In the genomic region with DNA sequence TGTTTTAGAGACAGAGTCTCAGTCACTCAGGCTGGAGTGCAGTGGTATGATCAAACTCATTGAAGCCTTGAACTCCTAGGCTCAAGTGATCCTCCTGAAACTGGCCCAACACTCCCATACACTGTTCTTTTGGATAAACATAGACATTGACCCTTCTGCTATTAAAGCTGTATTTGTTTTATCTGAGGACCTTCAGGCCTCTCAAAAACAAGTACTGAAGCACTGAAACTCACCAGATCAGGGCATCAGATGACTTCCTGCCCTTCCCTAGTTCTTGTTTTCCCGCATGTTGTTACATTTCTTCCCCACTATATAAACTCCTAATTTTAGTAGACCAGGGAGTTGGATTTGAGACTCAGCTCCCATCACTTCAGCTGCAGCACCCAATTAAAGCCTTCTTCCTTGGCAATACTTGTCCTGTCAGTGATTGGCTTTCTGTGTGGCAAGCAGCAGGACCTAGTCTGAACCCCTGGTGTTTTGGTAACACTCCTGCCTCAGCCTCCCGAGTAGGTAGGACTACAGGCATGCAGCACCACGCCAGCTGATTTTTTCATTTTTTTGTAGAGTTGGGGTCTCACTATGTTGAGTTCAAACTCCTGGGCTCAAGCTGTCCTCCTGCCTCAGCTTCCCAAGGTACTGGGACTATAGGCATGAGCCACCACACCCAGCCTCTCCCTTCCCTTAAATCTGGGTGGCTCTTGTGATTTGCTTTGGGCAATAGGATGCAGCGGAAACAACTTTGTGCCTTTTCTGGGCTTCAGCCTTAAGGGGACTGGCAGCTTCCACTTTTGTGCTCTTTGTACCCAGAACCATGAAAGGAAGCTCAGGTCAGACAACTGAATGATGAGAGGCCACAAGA, we compare ENCODE assay signal across 1 cellular context.
A peak's percentile ranks its signal among the peaks of the same experiment; 100 is the strongest.
TF ChIP-seq lines count a peak whose summit lies in the region.

No MANE protein-coding gene starts in this region.

TF ChIP-seq in HepG2, 621 proteins besides CTCF, POLR2A, EP300 and RAD21 (continued from another document and continues in another):
- TF ChIP-seq ZNF292 (CRISPR knock-in tag; IDR thresholded peaks at IDR 0.05; ENCODE audit: borderline replicate concordance, low read depth) (0 out of 2 replicates have a peak, but pooled peaks have one; percentile 29), ZNF3 (CRISPR knock-in tag; IDR thresholded peaks at IDR 0.05) (no peak), THAP11 (CRISPR knock-in tag; IDR thresholded peaks at IDR 0.05) (peak; percentile 28; the same call in 1 of the 2 replicates), POGK (CRISPR knock-in tag; conservative IDR thresholded peaks at IDR 0.05) (0 out of 2 replicates have a peak, but pooled peaks have one; percentile 60), ZNF878 (CRISPR knock-in tag; IDR thresholded peaks at IDR 0.05) (no peak), ZNF772 (CRISPR knock-in tag; IDR thresholded peaks at IDR 0.05) (0 out of 2 replicates have a peak, but pooled peaks have one; percentile 42), GATA4 (IDR thresholded peaks at IDR 0.05; ENCODE audit: borderline replicate concordance, low read depth) (0 out of 2 replicates have a peak, but pooled peaks have one; percentile 53), ZNF317 (CRISPR knock-in tag; IDR thresholded peaks at IDR 0.05) (peak; percentile 64; the same call in 1 of the 2 replicates), SOX6 (IDR thresholded peaks at IDR 0.05) (no peak), SOX6 (CRISPR knock-in tag; IDR thresholded peaks at IDR 0.05) (peak; percentile 91), ZNF574 (CRISPR knock-in tag; IDR thresholded peaks at IDR 0.05) (peak; percentile 48; the same call in 1 of the 2 replicates), SMAD3 (CRISPR knock-in tag; IDR thresholded peaks at IDR 0.05) (peak; percentile 73; the same call in 1 of the 2 replicates), ZNF333 (CRISPR knock-in tag; IDR thresholded peaks at IDR 0.05; ENCODE audit: borderline replicate concordance) (no peak), GMEB1 (CRISPR knock-in tag; IDR thresholded peaks at IDR 0.05; ENCODE audit: borderline replicate concordance) (peak; percentile 20; the same call in 1 of the 2 replicates), ZHX2 (IDR thresholded peaks at IDR 0.05; ENCODE audit: low read depth) (peak; percentile 16; the same call in 1 of the 2 replicates), ZHX2 (CRISPR knock-in tag; IDR thresholded peaks at IDR 0.05; ENCODE audit: borderline replicate concordance) (no peak)
- TF ChIP-seq, protein P1, sequence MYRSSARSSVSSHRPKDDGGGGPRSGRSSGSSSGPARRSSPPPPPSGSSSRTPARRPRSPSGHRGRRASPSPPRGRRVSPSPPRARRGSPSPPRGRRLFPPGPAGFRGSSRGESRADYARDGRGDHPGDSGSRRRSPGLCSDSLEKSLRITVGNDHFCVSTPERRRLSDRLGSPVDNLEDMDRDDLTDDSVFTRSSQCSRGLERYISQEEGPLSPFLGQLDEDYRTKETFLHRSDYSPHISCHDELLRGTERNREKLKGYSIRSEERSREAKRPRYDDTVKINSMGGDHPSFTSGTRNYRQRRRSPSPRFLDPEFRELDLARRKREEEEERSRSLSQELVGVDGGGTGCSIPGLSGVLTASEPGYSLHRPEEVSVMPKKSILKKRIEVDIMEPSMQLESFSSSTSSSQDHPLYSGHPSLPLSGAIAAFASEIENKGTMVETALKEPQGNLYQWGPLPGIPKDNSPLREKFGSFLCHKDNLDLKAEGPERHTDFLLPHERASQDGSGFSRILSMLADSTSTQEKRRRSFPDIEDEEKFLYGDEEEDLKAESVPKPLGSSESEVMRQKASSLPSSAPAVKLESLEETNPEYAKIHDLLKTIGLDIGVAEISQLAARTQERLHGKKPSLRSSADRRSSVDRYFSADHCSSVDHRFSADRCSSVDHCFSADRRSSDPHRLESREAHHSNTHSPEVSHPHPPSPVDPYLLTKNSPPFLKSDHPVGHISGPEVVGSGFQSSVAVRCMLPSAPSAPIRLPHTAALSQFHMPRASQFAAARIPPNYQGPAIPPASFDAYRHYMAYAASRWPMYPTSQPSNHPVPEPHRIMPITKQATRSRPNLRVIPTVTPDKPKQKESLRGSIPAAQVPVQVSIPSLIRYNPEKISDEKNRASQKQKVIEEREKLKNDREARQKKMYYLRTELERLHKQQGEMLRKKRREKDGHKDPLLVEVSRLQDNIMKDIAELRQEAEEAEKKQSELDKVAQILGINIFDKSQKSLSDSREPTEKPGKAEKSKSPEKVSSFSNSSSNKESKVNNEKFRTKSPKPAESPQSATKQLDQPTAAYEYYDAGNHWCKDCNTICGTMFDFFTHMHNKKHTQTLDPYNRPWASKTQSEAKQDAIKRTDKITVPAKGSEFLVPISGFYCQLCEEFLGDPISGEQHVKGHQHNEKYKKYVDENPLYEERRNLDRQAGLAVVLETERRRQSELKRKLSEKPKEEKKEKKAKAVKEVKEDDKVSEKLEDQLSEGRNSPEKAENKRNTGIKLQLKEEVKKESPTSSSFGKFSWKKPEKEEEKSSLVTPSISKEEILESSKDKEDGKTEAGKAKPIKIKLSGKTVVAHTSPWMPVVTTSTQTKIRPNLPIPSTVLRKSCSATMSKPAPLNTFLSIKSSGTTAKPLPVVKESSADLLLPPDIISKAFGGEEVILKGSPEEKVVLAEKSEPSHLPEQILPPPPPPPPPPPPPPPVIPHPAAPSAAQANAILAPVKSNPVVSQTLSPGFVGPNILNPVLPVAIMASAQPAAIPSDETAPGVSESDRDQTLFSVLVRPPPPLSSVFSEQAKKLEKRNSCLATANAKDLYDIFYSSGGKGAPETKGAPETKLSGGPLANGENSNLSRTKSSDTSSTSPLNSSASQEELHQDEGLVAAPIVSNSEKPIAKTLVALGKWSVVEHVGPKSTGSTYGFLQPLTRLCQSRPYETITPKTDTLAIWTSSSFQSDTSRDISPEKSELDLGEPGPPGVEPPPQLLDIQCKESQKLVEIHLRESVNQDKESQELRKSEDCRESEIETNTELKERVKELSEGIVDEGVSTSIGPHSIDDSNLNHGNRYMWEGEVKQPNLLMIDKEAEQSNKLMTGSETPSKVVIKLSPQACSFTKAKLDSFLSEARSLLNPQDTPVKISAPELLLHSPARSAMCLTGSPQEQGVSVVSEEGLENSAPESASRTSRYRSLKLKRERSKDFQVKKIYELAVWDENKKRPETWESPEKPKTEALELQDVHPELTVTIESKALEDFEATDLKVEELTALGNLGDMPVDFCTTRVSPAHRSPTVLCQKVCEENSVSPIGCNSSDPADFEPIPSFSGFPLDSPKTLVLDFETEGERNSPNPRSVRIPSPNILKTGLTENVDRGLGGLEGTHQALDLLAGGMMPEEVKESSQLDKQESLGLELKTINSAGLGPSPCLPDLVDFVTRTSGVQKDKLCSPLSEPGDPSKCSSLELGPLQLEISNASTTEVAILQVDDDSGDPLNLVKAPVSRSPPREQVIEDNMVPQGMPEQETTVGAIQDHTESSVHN (CRISPR knock-in tag; IDR thresholded peaks at IDR 0.05), result peak; percentile 73; the same call in 1 of the 2 replicates
- TF ChIP-seq, protein P2, sequence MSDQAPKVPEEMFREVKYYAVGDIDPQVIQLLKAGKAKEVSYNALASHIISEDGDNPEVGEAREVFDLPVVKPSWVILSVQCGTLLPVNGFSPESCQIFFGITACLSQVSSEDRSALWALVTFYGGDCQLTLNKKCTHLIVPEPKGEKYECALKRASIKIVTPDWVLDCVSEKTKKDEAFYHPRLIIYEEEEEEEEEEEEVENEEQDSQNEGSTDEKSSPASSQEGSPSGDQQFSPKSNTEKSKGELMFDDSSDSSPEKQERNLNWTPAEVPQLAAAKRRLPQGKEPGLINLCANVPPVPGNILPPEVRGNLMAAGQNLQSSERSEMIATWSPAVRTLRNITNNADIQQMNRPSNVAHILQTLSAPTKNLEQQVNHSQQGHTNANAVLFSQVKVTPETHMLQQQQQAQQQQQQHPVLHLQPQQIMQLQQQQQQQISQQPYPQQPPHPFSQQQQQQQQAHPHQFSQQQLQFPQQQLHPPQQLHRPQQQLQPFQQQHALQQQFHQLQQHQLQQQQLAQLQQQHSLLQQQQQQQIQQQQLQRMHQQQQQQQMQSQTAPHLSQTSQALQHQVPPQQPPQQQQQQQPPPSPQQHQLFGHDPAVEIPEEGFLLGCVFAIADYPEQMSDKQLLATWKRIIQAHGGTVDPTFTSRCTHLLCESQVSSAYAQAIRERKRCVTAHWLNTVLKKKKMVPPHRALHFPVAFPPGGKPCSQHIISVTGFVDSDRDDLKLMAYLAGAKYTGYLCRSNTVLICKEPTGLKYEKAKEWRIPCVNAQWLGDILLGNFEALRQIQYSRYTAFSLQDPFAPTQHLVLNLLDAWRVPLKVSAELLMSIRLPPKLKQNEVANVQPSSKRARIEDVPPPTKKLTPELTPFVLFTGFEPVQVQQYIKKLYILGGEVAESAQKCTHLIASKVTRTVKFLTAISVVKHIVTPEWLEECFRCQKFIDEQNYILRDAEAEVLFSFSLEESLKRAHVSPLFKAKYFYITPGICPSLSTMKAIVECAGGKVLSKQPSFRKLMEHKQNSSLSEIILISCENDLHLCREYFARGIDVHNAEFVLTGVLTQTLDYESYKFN (CRISPR knock-in tag; conservative IDR thresholded peaks at IDR 0.05), result peak; percentile 98
